In the genomic region with DNA sequence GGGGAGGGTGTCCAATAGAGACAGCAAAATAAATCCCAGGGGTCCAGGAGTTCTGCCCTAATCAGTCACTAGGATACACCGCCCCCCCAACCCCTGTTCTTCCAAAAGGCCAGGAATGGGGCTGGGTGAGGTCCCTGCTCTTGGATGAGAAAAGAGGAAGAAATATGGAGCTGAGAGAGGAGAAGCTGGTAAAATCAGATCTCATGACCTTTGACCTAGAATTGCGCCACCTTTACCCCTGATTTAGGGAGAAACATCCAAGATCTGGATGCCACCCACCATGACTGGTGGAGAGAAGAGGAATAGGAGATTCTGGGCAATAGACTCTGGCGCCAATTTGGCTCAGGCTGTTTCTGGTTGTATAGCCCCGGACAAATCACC, we compare ENCODE assay signal across 9 cellular contexts. TPM values are rescaled to one million over a fixed set of nuclear protein-coding genes. Genes with fewer than 3 reads are reported as not detected.
DNase-seq lines count a peak whose midpoint lies in the region; ATAC-seq and TF ChIP-seq lines count a peak whose summit lies in the region.
"Had no signal": no experiment of that assay in that cellular context is flagged by ENCODE, and none has a peak within 500 bp of the region (broad histone marks: within the 10 kb centered on the region; RNA-seq: fewer than 3 reads in every experiment).

No MANE protein-coding gene starts in this region.

- TF ChIP-seq EP300 in gastroesophageal sphincter (IDR thresholded peaks at IDR 0.05), result no peak

- 57% methylated on average over 4 of the region's 4 CpGs; no CpG with 5 or more reads in 1 of the 2 donors for WGBS in gastroesophageal sphincter (ENCODE audit: low coverage in 1 of 2), 2 donors

- no peak for TF ChIP-seq CTCF in SU-DHL-6 (IDR thresholded peaks at IDR 0.05; ENCODE audit: insufficient read depth, low read length, poor library complexity, severe bottlenecking)
- no peak for TF ChIP-seq CTCF in gastroesophageal sphincter (IDR thresholded peaks at IDR 0.05)

- peak overlapping the region; percentile 74 for H3K4me2 ChIP-seq in SU-DHL-6 (ENCODE audit: low read depth, low read length, poor library complexity, severe bottlenecking)

- H3K4me1 ChIP-seq in gastroesophageal sphincter, result peaks cover 7 to 86% (median 29%) of the 10 kb centered on the region in 3 donors

- peaks cover 6% of the 10 kb centered on the region; the same call in 1 of the 2 replicates for H4K20me1 ChIP-seq in SU-DHL-6 (ENCODE audit: low read depth, low read length)

- H3K9me2 ChIP-seq in SU-DHL-6 (replicated peaks; ENCODE audit: insufficient read depth, low read length), result no peaks in the 10 kb centered on the region

- H3K36me3 ChIP-seq in SU-DHL-6 (ENCODE audit: low read length), result peaks cover 22% of the 10 kb centered on the region
- peaks cover 0 to 35% of the 10 kb centered on the region in 2 donors for H3K36me3 ChIP-seq in gastroesophageal sphincter

- no peaks in the 10 kb centered on the region for H3K9me3 ChIP-seq in SU-DHL-6 (ENCODE audit: insufficient read depth, low read length)
- no peaks in the 10 kb centered on the region for H3K9me3 ChIP-seq in gastroesophageal sphincter

- DNase-seq in SIG-M5 treated with dmso at 0.1 percent for 504 hours (lab: John Stamatoyannopoulos, UW; ENCODE audit: unreplicated experiment) (peak; percentile 64), SIG-M5 (lab: John Stamatoyannopoulos, UW) (no peak), kidney glomerular epithelial cell (lab: John Stamatoyannopoulos, UW) (no peak), dermis blood vessel endothelial cell (no peak)
- DNase-seq in stimulated activated naive CD8-positive, alpha-beta T cell treated with anti-CD3 and anti-CD28 coated beads, Interleukin-15, amount 100 ng/mL, for 72 hours, result no peak

- peaks cover 37% of the 10 kb centered on the region for H3K79me2 ChIP-seq in SU-DHL-6 (ENCODE audit: insufficient read depth, low read length)

- H3K4me3 ChIP-seq in SU-DHL-6 (ENCODE audit: insufficient read depth, low read length, poor library complexity, severe bottlenecking), result peak overlapping the region; percentile 89
- H3K4me3 ChIP-seq in gastroesophageal sphincter, result peak overlapping the region in 1 of 2 donors; percentile 70

- H3K9me3 Mint-ChIP-seq in stimulated activated naive CD8-positive, alpha-beta T cell treated with anti-CD3 and anti-CD28 coated beads, Interleukin-15, amount 100 ng/mL, for 72 hours, result no peaks in the 10 kb centered on the region

- peak overlapping the region; percentile 85 to 86 for H3K4me3 Mint-ChIP-seq in stimulated activated naive CD8-positive, alpha-beta T cell treated with anti-CD3 and anti-CD28 coated beads, Interleukin-15, amount 100 ng/mL, for 72 hours

- TF ChIP-seq POLR2A in gastroesophageal sphincter (IDR thresholded peaks at IDR 0.05) (no peak), GM18505 (IDR thresholded peaks at IDR 0.05; ENCODE audit: borderline replicate concordance, extremely low read depth, insufficient read depth, insufficient read length) (no peak)

- H3F3A ChIP-seq in SU-DHL-6 (ENCODE audit: insufficient read depth), result peaks cover 41% of the 10 kb centered on the region

- peak overlapping the region; percentile 49 for H2AFZ ChIP-seq in SU-DHL-6 (ENCODE audit: low read depth, low read length, severe bottlenecking)

- peaks cover 78% of the 10 kb centered on the region for H3K4me1 Mint-ChIP-seq in stimulated activated naive CD8-positive, alpha-beta T cell treated with anti-CD3 and anti-CD28 coated beads, Interleukin-15, amount 100 ng/mL, for 72 hours

- H3K27me3 ChIP-seq in SU-DHL-6 (ENCODE audit: low read length) (no peaks in the 10 kb centered on the region), gastroesophageal sphincter (no peaks in the 10 kb centered on the region)

- peak overlapping the region in 1 of 2 donors; percentile 79 for H3K27ac Mint-ChIP-seq in stimulated activated naive CD8-positive, alpha-beta T cell treated with anti-CD3 and anti-CD28 coated beads, Interleukin-15, amount 100 ng/mL, for 72 hours

- H3K27ac ChIP-seq in SU-DHL-6 (ENCODE audit: low read depth, low read length) (peak overlapping the region; percentile 48), gastroesophageal sphincter (peak overlapping the region; percentile 49 to 95 (median 92))

- H3K27me3 Mint-ChIP-seq in stimulated activated naive CD8-positive, alpha-beta T cell treated with anti-CD3 and anti-CD28 coated beads, Interleukin-15, amount 100 ng/mL, for 72 hours, result no peaks in the 10 kb centered on the region

- H3K9ac ChIP-seq in SU-DHL-6 (ENCODE audit: low read length), result peak overlapping the region; percentile 88

- ATAC-seq in gastroesophageal sphincter, result no peak
- ATAC-seq in stimulated activated naive CD8-positive, alpha-beta T cell treated with anti-CD3 and anti-CD28 coated beads, Interleukin-15, amount 100 ng/mL, for 72 hours, result no peak
- ATAC-seq in GM18505 (IDR thresholded peaks at IDR 0.05; ENCODE audit: unreplicated experiment), result no peak

RNA-seq across cellular contexts. Expression of a gene that starts 0.7 kb away (rescaled TPM):
- total RNA-seq in gastroesophageal sphincter, result 1 to 10 TPM; 3.6 to 7.9 (median 5.9) TPM
- 1.0 and 2.8 TPM in 2 replicates for total RNA-seq in dermis blood vessel endothelial cell

RNA-seq across cellular contexts. Expression of a gene that starts 1.9 kb away (rescaled TPM):
- total RNA-seq in gastroesophageal sphincter (1,000 to 10,000 TPM; 1,562 to 3,160 (median 2,477) TPM), dermis blood vessel endothelial cell (1,928 and 2,101 TPM in 2 replicates)

RNA-seq across cellular contexts. Expression of a gene that starts 27.6 kb away (rescaled TPM):
- total RNA-seq in gastroesophageal sphincter, result under 1 TPM in 2 of 4 donors, not detected in 2; 0.13 to 0.57 TPM
- total RNA-seq in dermis blood vessel endothelial cell, result 0.05 and 0.34 TPM in 2 replicates
- total RNA-seq: liver had no signal

RNA-seq across cellular contexts. Expression of a gene that starts 32.2 kb away (rescaled TPM):
- not detected for total RNA-seq in gastroesophageal sphincter
- not detected in 2 replicates for total RNA-seq in dermis blood vessel endothelial cell
- total RNA-seq: liver had no signal

RNA-seq across cellular contexts. Expression of a gene that starts 46.7 kb away (rescaled TPM):
- total RNA-seq in gastroesophageal sphincter (10 to 100 TPM in 3 of 4 donors, 1 to 10 TPM in 1; 5.5 to 21.6 (median 17.4) TPM), dermis blood vessel endothelial cell (not detected in 2 replicates)
